Comparison of ENCODE assay signal across 8 cellular contexts in genomic region chr22:38230108-38230825, GRCh38. TPM values are rescaled to one million over a fixed set of nuclear protein-coding genes. Genes with fewer than 3 reads are reported as not detected.
DNase-seq lines count a peak whose midpoint lies in the region; ATAC-seq lines count a peak whose summit lies in the region.

No MANE protein-coding gene starts in this region.

- intact Hi-C loops in dendritic cell treated with granulocyte-macrophage colony-stimulating factor and Interleukin-4, amounts not matched to agents 40 ng/mL and 50 ng/mL, for 4 days (cut with micrococcal nuclease): loop anchor here (5.0 kb wide), 2 partner anchors 128 to 173 kb away; partner anchors contain the start of gene PICK1

- ATAC-seq in T-cell (replicated peaks in 1 of 4): peak; percentile 33 to 64 (median 48)
- no peak for ATAC-seq in HG02870 (IDR thresholded peaks at IDR 0.05; ENCODE audit: unreplicated experiment)

- no peak overlapping the region for H3K4me3 Mint-ChIP-seq in T-cell
- H3K4me3 Mint-ChIP-seq in dendritic cell treated with granulocyte-macrophage colony-stimulating factor and Interleukin-4, amounts not matched to agents 40 ng/mL and 50 ng/mL, for 4 days: no peak overlapping the region

- no peaks in the 10 kb centered on the region; the same call in 1 of the 2 replicates for H3K36me3 ChIP-seq in ACC112 (ENCODE audit: insufficient read depth, low read length)

- peak overlapping the region in 1 of 2 donors; percentile 66 for H3K27ac Mint-ChIP-seq in T-cell
- peak overlapping the region; percentile 60 for H3K27ac Mint-ChIP-seq in dendritic cell treated with granulocyte-macrophage colony-stimulating factor and Interleukin-4, amounts not matched to agents 40 ng/mL and 50 ng/mL, for 4 days

- POLR2A ChIA-PET in T-cell (lab: Charles Lee): no interaction called here

- H3K4me3 ChIP-seq in ACC112 (ENCODE audit: low read depth, low read length): no peak overlapping the region

- peaks cover 21% of the 10 kb centered on the region for H3K4me1 ChIP-seq in ACC112 (ENCODE audit: control insufficient read depth, insufficient read depth, low read length, unreplicated experiment)

- DNase-seq in GM19238 (ENCODE audit: insufficient read length, low spot score) (peak; percentile 40), T-cell (peak in 28 of 34 experiments; percentile 15 to 66 (median 38)), lung microvascular endothelial cell (ENCODE audit: low read depth in 2 of 2) (peak; percentile 87 to 89), NCI-H748 (lab: John Stamatoyannopoulos, UW; ENCODE audit: unreplicated experiment) (no peak), SW 1271 (lab: John Stamatoyannopoulos, UW) (no peak)

- H3K36me3 Mint-ChIP-seq in T-cell: peaks cover 43% of the 10 kb centered on the region
- H3K36me3 Mint-ChIP-seq in dendritic cell treated with granulocyte-macrophage colony-stimulating factor and Interleukin-4, amounts not matched to agents 40 ng/mL and 50 ng/mL, for 4 days (ENCODE audit: low read depth): peaks cover 71% of the 10 kb centered on the region

- no peak overlapping the region for H2AFZ ChIP-seq in ACC112 (ENCODE audit: low read length, unreplicated experiment)

- CTCF ChIA-PET in T-cell (lab: Charles Lee): interaction anchor here in 1 of 2 donors (0.6 to 1.3 kb wide), 3 partner anchors 37 to 178 kb away, joined by 3 to 5 read pairs (median 3); no protein-coding TSS in a partner anchor

- no peaks in the 10 kb centered on the region for H3K79me2 ChIP-seq in ACC112 (ENCODE audit: control insufficient read depth, insufficient read depth, low read length, unreplicated experiment)

- H3K9me3 Mint-ChIP-seq in T-cell: no peaks in the 10 kb centered on the region
- no peaks in the 10 kb centered on the region for H3K9me3 Mint-ChIP-seq in dendritic cell treated with granulocyte-macrophage colony-stimulating factor and Interleukin-4, amounts not matched to agents 40 ng/mL and 50 ng/mL, for 4 days

- no peaks in the 10 kb centered on the region for H3K27me3 Mint-ChIP-seq in T-cell
- peaks cover 8% of the 10 kb centered on the region for H3K27me3 Mint-ChIP-seq in dendritic cell treated with granulocyte-macrophage colony-stimulating factor and Interleukin-4, amounts not matched to agents 40 ng/mL and 50 ng/mL, for 4 days

- no peaks in the 10 kb centered on the region for H3K27me3 ChIP-seq in ACC112 (ENCODE audit: insufficient read depth, low read length)

- 0 out of 2 replicates have a peak overlapping the region, but pooled peaks have one; percentile 16 for H3K27ac ChIP-seq in ACC112 (ENCODE audit: low read depth, low read length)

- H3K4me1 Mint-ChIP-seq in T-cell: peaks cover 3 to 17% (median 12%) of the 10 kb centered on the region in 3 donors
- H3K4me1 Mint-ChIP-seq in dendritic cell treated with granulocyte-macrophage colony-stimulating factor and Interleukin-4, amounts not matched to agents 40 ng/mL and 50 ng/mL, for 4 days (ENCODE audit: low read depth): peaks cover 30% of the 10 kb centered on the region

RNA-seq across cellular contexts. Expression of gene MAFF, which starts 28.5 kb away (rescaled TPM):
- total RNA-seq in T-cell (10 to 100 TPM in 2 of 5 donors, 1 to 10 TPM in 3; 6.5 to 49.9 (median 9.6) TPM), lung microvascular endothelial cell (41.0 and 262 TPM in 2 replicates)

RNA-seq across cellular contexts. Expression of gene TMEM184B, which starts 42.5 kb away (rescaled TPM):
- 10 to 100 TPM; 30.8 to 41.3 (median 35.8) TPM for total RNA-seq in T-cell
- 26.0 and 26.2 TPM in 2 replicates for total RNA-seq in lung microvascular endothelial cell

RNA-seq across cellular contexts. Expression of gene PLA2G6, which starts 48.6 kb away (rescaled TPM):
- total RNA-seq in T-cell (100 to 1,000 TPM in 4 of 5 donors, 10 to 100 TPM in 1; 93.6 to 197 (median 162) TPM), lung microvascular endothelial cell (1.3 and 4.8 TPM in 2 replicates)

Comparison
In these comparisons a context has a peak if more than half of its experiments do, and no peak if none do; other contexts are left out.
1. DNase-seq: peak in GM19238 (single experiment), T-cell (28 of 34) and lung microvascular endothelial cell (2 of 2); none in NCI-H748 (single experiment) and SW 1271 (0 of 2).
2. RNA of gene PLA2G6, which starts 48.6 kb away (total RNA-seq): 93.6 to 197 TPM in T-cell; 1.3 to 4.8 TPM in lung microvascular endothelial cell; every median in the first group is over 10 times any median in the second.